ENCODE assay signal across 1 cellular context in the genomic region with DNA sequence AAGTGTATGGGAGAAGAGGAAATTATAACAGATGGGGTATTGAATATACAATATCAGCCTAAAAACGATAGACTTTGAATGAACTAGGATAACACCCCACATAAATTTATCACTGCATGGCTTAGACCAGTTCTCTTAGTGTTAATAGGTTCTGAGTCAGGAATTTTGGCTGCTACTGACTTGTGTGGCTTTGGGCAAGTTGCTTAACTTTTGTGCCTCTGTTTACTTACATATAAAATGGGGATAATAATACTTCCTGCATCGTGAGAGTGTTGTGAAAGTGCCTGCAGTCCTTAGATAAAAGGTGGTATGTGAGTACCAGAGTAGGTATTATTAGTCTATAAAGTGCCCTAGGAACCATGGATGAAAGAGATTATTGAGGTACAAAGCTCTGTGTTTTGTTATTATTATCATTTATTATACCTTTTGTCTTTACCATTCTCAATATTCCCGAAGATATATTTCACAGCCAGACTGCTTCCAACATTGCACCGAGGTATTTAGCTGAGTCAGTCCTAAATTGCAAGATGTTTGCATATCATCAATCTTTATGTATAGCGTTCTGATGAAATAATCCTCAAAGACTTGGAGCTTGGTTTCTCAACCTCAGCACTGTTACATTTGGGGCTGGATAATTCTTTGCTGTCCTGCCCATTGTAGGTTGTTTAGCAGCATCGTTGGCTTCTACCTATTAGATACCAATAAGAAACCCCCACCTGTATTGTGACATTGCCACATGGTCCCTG.
TF ChIP-seq lines count a peak whose summit lies in the region.

No MANE protein-coding gene starts in this region.

TF ChIP-seq in GM23338, 12 proteins besides CTCF, POLR2A, EP300 and RAD21 (continued from another document):
- TF ChIP-seq, protein P1, sequence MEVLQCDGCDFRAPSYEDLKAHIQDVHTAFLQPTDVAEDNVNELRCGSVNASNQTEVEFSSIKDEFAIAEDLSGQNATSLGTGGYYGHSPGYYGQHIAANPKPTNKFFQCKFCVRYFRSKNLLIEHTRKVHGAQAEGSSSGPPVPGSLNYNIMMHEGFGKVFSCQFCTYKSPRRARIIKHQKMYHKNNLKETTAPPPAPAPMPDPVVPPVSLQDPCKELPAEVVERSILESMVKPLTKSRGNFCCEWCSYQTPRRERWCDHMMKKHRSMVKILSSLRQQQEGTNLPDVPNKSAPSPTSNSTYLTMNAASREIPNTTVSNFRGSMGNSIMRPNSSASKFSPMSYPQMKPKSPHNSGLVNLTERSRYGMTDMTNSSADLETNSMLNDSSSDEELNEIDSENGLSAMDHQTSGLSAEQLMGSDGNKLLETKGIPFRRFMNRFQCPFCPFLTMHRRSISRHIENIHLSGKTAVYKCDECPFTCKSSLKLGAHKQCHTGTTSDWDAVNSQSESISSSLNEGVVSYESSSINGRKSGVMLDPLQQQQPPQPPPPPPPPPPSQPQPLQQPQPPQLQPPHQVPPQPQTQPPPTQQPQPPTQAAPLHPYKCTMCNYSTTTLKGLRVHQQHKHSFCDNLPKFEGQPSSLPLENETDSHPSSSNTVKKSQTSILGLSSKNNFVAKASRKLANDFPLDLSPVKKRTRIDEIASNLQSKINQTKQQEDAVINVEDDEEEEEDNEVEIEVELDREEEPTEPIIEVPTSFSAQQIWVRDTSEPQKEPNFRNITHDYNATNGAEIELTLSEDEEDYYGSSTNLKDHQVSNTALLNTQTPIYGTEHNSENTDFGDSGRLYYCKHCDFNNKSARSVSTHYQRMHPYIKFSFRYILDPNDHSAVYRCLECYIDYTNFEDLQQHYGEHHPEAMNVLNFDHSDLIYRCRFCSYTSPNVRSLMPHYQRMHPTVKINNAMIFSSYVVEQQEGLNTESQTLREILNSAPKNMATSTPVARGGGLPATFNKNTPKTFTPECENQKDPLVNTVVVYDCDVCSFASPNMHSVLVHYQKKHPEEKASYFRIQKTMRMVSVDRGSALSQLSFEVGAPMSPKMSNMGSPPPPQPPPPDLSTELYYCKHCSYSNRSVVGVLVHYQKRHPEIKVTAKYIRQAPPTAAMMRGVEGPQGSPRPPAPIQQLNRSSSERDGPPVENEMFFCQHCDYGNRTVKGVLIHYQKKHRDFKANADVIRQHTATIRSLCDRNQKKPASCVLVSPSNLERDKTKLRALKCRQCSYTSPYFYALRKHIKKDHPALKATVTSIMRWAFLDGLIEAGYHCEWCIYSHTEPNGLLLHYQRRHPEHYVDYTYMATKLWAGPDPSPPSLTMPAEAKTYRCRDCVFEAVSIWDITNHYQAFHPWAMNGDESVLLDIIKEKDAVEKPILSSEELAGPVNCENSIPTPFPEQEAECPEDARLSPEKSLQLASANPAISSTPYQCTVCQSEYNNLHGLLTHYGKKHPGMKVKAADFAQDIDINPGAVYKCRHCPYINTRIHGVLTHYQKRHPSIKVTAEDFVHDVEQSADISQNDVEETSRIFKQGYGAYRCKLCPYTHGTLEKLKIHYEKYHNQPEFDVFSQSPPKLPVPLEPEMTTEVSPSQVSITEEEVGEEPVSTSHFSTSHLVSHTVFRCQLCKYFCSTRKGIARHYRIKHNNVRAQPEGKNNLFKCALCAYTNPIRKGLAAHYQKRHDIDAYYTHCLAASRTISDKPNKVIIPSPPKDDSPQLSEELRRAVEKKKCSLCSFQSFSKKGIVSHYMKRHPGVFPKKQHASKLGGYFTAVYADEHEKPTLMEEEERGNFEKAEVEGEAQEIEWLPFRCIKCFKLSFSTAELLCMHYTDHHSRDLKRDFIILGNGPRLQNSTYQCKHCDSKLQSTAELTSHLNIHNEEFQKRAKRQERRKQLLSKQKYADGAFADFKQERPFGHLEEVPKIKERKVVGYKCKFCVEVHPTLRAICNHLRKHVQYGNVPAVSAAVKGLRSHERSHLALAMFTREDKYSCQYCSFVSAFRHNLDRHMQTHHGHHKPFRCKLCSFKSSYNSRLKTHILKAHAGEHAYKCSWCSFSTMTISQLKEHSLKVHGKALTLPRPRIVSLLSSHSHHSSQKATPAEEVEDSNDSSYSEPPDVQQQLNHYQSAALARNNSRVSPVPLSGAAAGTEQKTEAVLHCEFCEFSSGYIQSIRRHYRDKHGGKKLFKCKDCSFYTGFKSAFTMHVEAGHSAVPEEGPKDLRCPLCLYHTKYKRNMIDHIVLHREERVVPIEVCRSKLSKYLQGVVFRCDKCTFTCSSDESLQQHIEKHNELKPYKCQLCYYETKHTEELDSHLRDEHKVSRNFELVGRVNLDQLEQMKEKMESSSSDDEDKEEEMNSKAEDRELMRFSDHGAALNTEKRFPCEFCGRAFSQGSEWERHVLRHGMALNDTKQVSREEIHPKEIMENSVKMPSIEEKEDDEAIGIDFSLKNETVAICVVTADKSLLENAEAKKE (CRISPR knock-in tag; IDR thresholded peaks at IDR 0.05) = no peak
- TF ChIP-seq EZH2phosphoT487 (IDR thresholded peaks at IDR 0.05; ENCODE audit: unreplicated experiment) = no peak
- no peak for TF ChIP-seq ZNF331 (CRISPR knock-in tag; IDR thresholded peaks at IDR 0.05; ENCODE audit: low read depth)
- TF ChIP-seq ETS1 (IDR thresholded peaks at IDR 0.05) = no peak
- TF ChIP-seq ZNF114 (CRISPR knock-in tag; IDR thresholded peaks at IDR 0.05) = no peak
- no peak for TF ChIP-seq EZH2 (IDR thresholded peaks at IDR 0.05; ENCODE audit: low read depth, unreplicated experiment)
